8 cellular contexts compared by ENCODE assay signal in genomic region chr16:1972490-1972877, GRCh38. TPM values are rescaled to one million over a fixed set of nuclear protein-coding genes. Genes with fewer than 3 reads are reported as not detected.
A peak's percentile ranks its signal among the peaks of the same experiment; 100 is the strongest.
DNase-seq lines count a peak whose midpoint lies in the region; ATAC-seq, FAIRE-seq and TF ChIP-seq lines count a peak whose summit lies in the region.

No MANE protein-coding gene starts in this region.

- H3K36me3 ChIP-seq in keratinocyte (ENCODE audit: control insufficient read depth in 2 of 2, extremely low read depth in 1 of 2, insufficient read depth in 2 of 2, low read length in 2 of 2) = peaks cover under 1 to 22% of the 10 kb centered on the region in 2 experiments

- peaks cover 13% of the 10 kb centered on the region for H3K4me1 ChIP-seq in keratinocyte (ENCODE audit: control insufficient read depth, extremely low read depth, insufficient read depth, low read length)

- H3K9ac ChIP-seq in keratinocyte (ENCODE audit: control insufficient read depth, extremely low read depth, insufficient read depth, low read length) = peak overlapping the region; percentile 89

- dilution Hi-C loops in keratinocyte (cut with MboI; ENCODE audit: extremely low pct_ligation_motif_present, low sequenced_read_pairs) = no loop called here

- H3K79me2 ChIP-seq in keratinocyte (ENCODE audit: control insufficient read depth, insufficient read depth, low read length) = peaks cover 32% of the 10 kb centered on the region

- H3K27me3 ChIP-seq in AG04450 (ENCODE audit: control insufficient read depth, insufficient read depth, low read length) = no peaks in the 10 kb centered on the region
- no peaks in the 10 kb centered on the region for H3K27me3 ChIP-seq in keratinocyte (ENCODE audit: control insufficient read depth, extremely low read depth, insufficient read depth, low read length)

- peak overlapping the region; percentile 95 for H3K4me2 ChIP-seq in keratinocyte (ENCODE audit: control insufficient read depth, extremely low read depth, insufficient read depth, low read depth, low read length)

- CTCF ChIA-PET in AG04450 (lab: Charles Lee) = no interaction called here

- peaks cover 7% of the 10 kb centered on the region for H3K36me3 Mint-ChIP-seq in activated naive CD8-positive, alpha-beta T cell

- H3K27me3 Mint-ChIP-seq in activated naive CD8-positive, alpha-beta T cell = no peaks in the 10 kb centered on the region

- H3K9me1 ChIP-seq in keratinocyte (ENCODE audit: control insufficient read depth, extremely low read depth, insufficient read depth, low read length) = no peaks in the 10 kb centered on the region

- peak overlapping the region; percentile 94 for H3K4me3 Mint-ChIP-seq in activated naive CD8-positive, alpha-beta T cell

- peaks cover 20% of the 10 kb centered on the region for H3K4me1 Mint-ChIP-seq in activated naive CD8-positive, alpha-beta T cell (ENCODE audit: low read depth)

- H3K27ac ChIP-seq in AG04450 (ENCODE audit: low read depth, low read length) (no peak overlapping the region), keratinocyte (ENCODE audit: control insufficient read depth, insufficient read depth, low read length) (peak overlapping the region; percentile 84), substantia nigra (ENCODE audit: low read depth, low read length, poor library complexity, severe bottlenecking) (peak overlapping the region; percentile 94)

- peak overlapping the region; percentile 94 for H3K27ac Mint-ChIP-seq in activated naive CD8-positive, alpha-beta T cell

- H3K9me3 Mint-ChIP-seq in activated naive CD8-positive, alpha-beta T cell (ENCODE audit: low read depth) = no peaks in the 10 kb centered on the region

- TF ChIP-seq CTCF in AG04450 (IDR thresholded peaks at IDR 0.05; ENCODE audit: low read depth, low read length) = no peak
- no peak for TF ChIP-seq CTCF in HFF-Myc (IDR thresholded peaks at IDR 0.05; ENCODE audit: low read depth, low read length, missing control alignments)
- no peak for TF ChIP-seq CTCF in keratinocyte (optimal IDR thresholded peaks at IDR 0.05 in 1 of 3, IDR thresholded peaks at IDR 0.05 in 1 of 3, conservative IDR thresholded peaks at IDR 0.05 in 1 of 3; ENCODE audit: extremely low read depth in 1 of 3, insufficient read depth in 2 of 3, low read length in 3 of 3)
- TF ChIP-seq CTCF in omental fat pad (IDR thresholded peaks at IDR 0.05) = no peak

- no peak overlapping the region for H2AFZ ChIP-seq in keratinocyte (ENCODE audit: control insufficient read depth, low read length)

- H3K4me3 ChIP-seq in AG04450 (ENCODE audit: low read depth, low read length) = peak overlapping the region; percentile 66
- peak overlapping the region; percentile 95 for H3K4me3 ChIP-seq in HFF-Myc (replicated peaks; ENCODE audit: low read depth, low read length)
- H3K4me3 ChIP-seq in keratinocyte (ENCODE audit: control insufficient read depth in 2 of 3, extremely low read depth in 1 of 3, insufficient read depth in 2 of 3, low read depth in 1 of 3, low read length in 3 of 3) = peak overlapping the region; percentile 92 to 100 (median 93)

- ATAC-seq in omental fat pad (ENCODE audit: low FRiP score) = no peak

- no peak for FAIRE-seq in keratinocyte (lab: Jason Lieb, UNC)

- POLR2A ChIA-PET in AG04450 (lab: Yijun Ruan, JAX) = interaction anchor here (1.4 to 1.8 kb wide), 2 partner anchors 8 to 182 kb away, joined by 10 to 13 read pairs; partner anchors contain the start of genes RPS2 and TRAF7

- H3K9me3 ChIP-seq in AG04450 (ENCODE audit: control insufficient read depth, insufficient read depth, low read length) (no peaks in the 10 kb centered on the region; the same call in 1 of the 2 replicates), keratinocyte (ENCODE audit: control insufficient read depth, low read depth, low read length) (no peaks in the 10 kb centered on the region)

- DNase-seq in AG04450 (ENCODE audit: low read depth, low spot score) = no peak
- DNase-seq in HFF-Myc (ENCODE audit: extremely low read depth, low read depth) = no peak
- DNase-seq in keratinocyte (ENCODE audit: low read depth, low spot score) = no peak
- DNase-seq in substantia nigra (lab: John Stamatoyannopoulos, UW) = no peak
- no peak for DNase-seq in omental fat pad (ENCODE audit: low spot score)
- DNase-seq in NCI-H524 (lab: John Stamatoyannopoulos, UW) = no peak
- no peak for DNase-seq in DMS79 (lab: John Stamatoyannopoulos, UW)

- no peaks in the 10 kb centered on the region for H4K20me1 ChIP-seq in keratinocyte (ENCODE audit: control insufficient read depth, extremely low read depth, insufficient read depth, low read length)

RNA-seq across cellular contexts. Expression of gene TBL3, which starts 0.6 kb away (rescaled TPM):
- polyA plus RNA-seq in AG04450 (2011; rRNA removed) (13.7 and 24.8 TPM in 2 replicates), keratinocyte (27.8 to 45.1 TPM (median 40.1 TPM) in 3 replicates)
- polyA minus RNA-seq in AG04450 (2011; rRNA and poly(A)+ RNA removed) = 22.7 and 31.8 TPM in 2 replicates
- polyA plus RNA-seq in keratinocyte (2011; ENCODE audit: low read depth) = 43.5 TPM
- polyA plus RNA-seq in keratinocyte (2011; cell fraction: cytosol; rRNA removed) = 22.8 and 61.3 TPM in 2 replicates
- polyA plus RNA-seq in keratinocyte (2011; cell fraction: nucleus; rRNA removed) = 51.3 and 60.4 TPM in 2 replicates
- polyA plus RNA-seq in keratinocyte (2012; ENCODE audit: low replicate concordance) = 49.3 and 57.0 TPM in 2 replicates
- polyA minus RNA-seq in keratinocyte = 68.2 to 114 TPM (median 76.7 TPM) in 3 replicates
- 132 TPM for polyA minus RNA-seq in keratinocyte (2011; cell fraction: cytosol; rRNA and poly(A)+ RNA removed)
- 56.5 and 64.3 TPM in 2 replicates for polyA minus RNA-seq in keratinocyte (2011; cell fraction: nucleus; rRNA and poly(A)+ RNA removed)
- total RNA-seq in omental fat pad = 10 to 100 TPM; 32.2 to 44.3 (median 34.3) TPM

RNA-seq across cellular contexts. Expression of gene RNF151, which starts 5.8 kb away (rescaled TPM):
- not detected in 2 replicates for polyA plus RNA-seq in AG04450 (2011; rRNA removed)
- not detected in 2 replicates for polyA minus RNA-seq in AG04450 (2011; rRNA and poly(A)+ RNA removed)
- not detected in 3 replicates for polyA plus RNA-seq in keratinocyte
- not detected for polyA plus RNA-seq in keratinocyte (2011; ENCODE audit: low read depth)
- not detected in 2 replicates for polyA plus RNA-seq in keratinocyte (2011; cell fraction: cytosol; rRNA removed)
- not detected in 2 replicates for polyA plus RNA-seq in keratinocyte (2011; cell fraction: nucleus; rRNA removed)
- polyA plus RNA-seq in keratinocyte (2012; ENCODE audit: low replicate concordance) = not detected in 2 replicates
- polyA minus RNA-seq in keratinocyte = not detected in 3 replicates
- polyA minus RNA-seq in keratinocyte (2011; cell fraction: cytosol; rRNA and poly(A)+ RNA removed) = not detected
- polyA minus RNA-seq in keratinocyte (2011; cell fraction: nucleus; rRNA and poly(A)+ RNA removed) = not detected in 2 replicates
- total RNA-seq in omental fat pad = not detected

RNA-seq across cellular contexts. Expression of gene RPS2, which starts 7.9 kb away (rescaled TPM):
- polyA plus RNA-seq in AG04450 (2011; rRNA removed) (2,494 and 4,570 TPM in 2 replicates), keratinocyte (2,750 to 6,036 TPM (median 3,573 TPM) in 3 replicates)
- 1,740 and 2,572 TPM in 2 replicates for polyA minus RNA-seq in AG04450 (2011; rRNA and poly(A)+ RNA removed)
- polyA plus RNA-seq in keratinocyte (2011; ENCODE audit: low read depth) = 1,273 TPM
- 4,082 and 7,559 TPM in 2 replicates for polyA plus RNA-seq in keratinocyte (2011; cell fraction: cytosol; rRNA removed)
- 1,224 and 1,590 TPM in 2 replicates for polyA plus RNA-seq in keratinocyte (2011; cell fraction: nucleus; rRNA removed)
- 4,497 and 4,796 TPM in 2 replicates for polyA plus RNA-seq in keratinocyte (2012; ENCODE audit: low replicate concordance)
- polyA minus RNA-seq in keratinocyte = 3,614 to 6,436 TPM (median 5,566 TPM) in 3 replicates
- 6,872 TPM for polyA minus RNA-seq in keratinocyte (2011; cell fraction: cytosol; rRNA and poly(A)+ RNA removed)
- 646 and 794 TPM in 2 replicates for polyA minus RNA-seq in keratinocyte (2011; cell fraction: nucleus; rRNA and poly(A)+ RNA removed)
- 1,000 to 10,000 TPM; 1,362 to 1,656 (median 1,543) TPM for total RNA-seq in omental fat pad

RNA-seq across cellular contexts. Expression of gene NOXO1, which starts 8.8 kb away (rescaled TPM):
- not detected in 2 replicates for polyA plus RNA-seq in AG04450 (2011; rRNA removed)
- not detected in 2 replicates for polyA minus RNA-seq in AG04450 (2011; rRNA and poly(A)+ RNA removed)
- 0.38 to 1.1 TPM (median 0.54 TPM) in 3 replicates for polyA plus RNA-seq in keratinocyte
- not detected for polyA plus RNA-seq in keratinocyte (2011; ENCODE audit: low read depth)
- 0.27 and 1.4 TPM in 2 replicates for polyA plus RNA-seq in keratinocyte (2011; cell fraction: cytosol; rRNA removed)
- polyA plus RNA-seq in keratinocyte (2011; cell fraction: nucleus; rRNA removed) = 0.37 and 0.81 TPM in 2 replicates
- polyA plus RNA-seq in keratinocyte (2012; ENCODE audit: low replicate concordance) = 0.27 and 0.88 TPM in 2 replicates
- polyA minus RNA-seq in keratinocyte = not detected in 3 replicates
- 2.9 TPM for polyA minus RNA-seq in keratinocyte (2011; cell fraction: cytosol; rRNA and poly(A)+ RNA removed)
- polyA minus RNA-seq in keratinocyte (2011; cell fraction: nucleus; rRNA and poly(A)+ RNA removed) = not detected in 2 replicates
- not detected for total RNA-seq in omental fat pad

RNA-seq across cellular contexts. Expression of gene GFER, which starts 11.5 kb away (rescaled TPM):
- polyA plus RNA-seq in AG04450 (2011; rRNA removed) (15.8 and 19.5 TPM in 2 replicates), keratinocyte (10.3 to 13.4 TPM (median 12.0 TPM) in 3 replicates)
- 8.3 and 10.6 TPM in 2 replicates for polyA minus RNA-seq in AG04450 (2011; rRNA and poly(A)+ RNA removed)
- polyA plus RNA-seq in keratinocyte (2011; ENCODE audit: low read depth) = 10.4 TPM
- 5.7 and 7.9 TPM in 2 replicates for polyA plus RNA-seq in keratinocyte (2011; cell fraction: cytosol; rRNA removed)
- polyA plus RNA-seq in keratinocyte (2011; cell fraction: nucleus; rRNA removed) = 6.2 and 7.1 TPM in 2 replicates
- 14.5 and 29.1 TPM in 2 replicates for polyA plus RNA-seq in keratinocyte (2012; ENCODE audit: low replicate concordance)
- polyA minus RNA-seq in keratinocyte = 2.9 to 13.9 TPM (median 6.6 TPM) in 3 replicates
- polyA minus RNA-seq in keratinocyte (2011; cell fraction: cytosol; rRNA and poly(A)+ RNA removed) = 28.2 TPM
- 2.7 and 3.3 TPM in 2 replicates for polyA minus RNA-seq in keratinocyte (2011; cell fraction: nucleus; rRNA and poly(A)+ RNA removed)
- 10 to 100 TPM; 11.9 to 18.4 (median 16.0) TPM for total RNA-seq in omental fat pad
